ENCODE assay signal across 9 cellular contexts in genomic region chr6:31122803-31123706, GRCh38. TPM values are rescaled to one million over a fixed set of nuclear protein-coding genes. Genes with fewer than 3 reads are reported as not detected.
DNase-seq lines count a peak whose midpoint lies in the region; ATAC-seq, FAIRE-seq and TF ChIP-seq lines count a peak whose summit lies in the region.
"Had no signal": no experiment of that assay in that cellular context is flagged by ENCODE, and none has a peak within 500 bp of the region (broad histone marks: within the 10 kb centered on the region; RNA-seq: fewer than 3 reads in every experiment).

No MANE protein-coding gene starts in this region.

- 86% methylated on average over 14 of the region's 16 CpGs; no CpG with 5 or more reads in 1 of the 2 experiments for WGBS in H1 (ENCODE audit: extremely low coverage in 1 of 2, insufficient coverage in 1 of 2, insufficient read length in 1 of 2, insufficient replicate concordance in 2 of 2, low coverage in 1 of 2, low lambda C conversion rate in 2 of 2, missing lambda C conversion rate in 1 of 2), 2 experiments
- no CpG with 5 or more reads among the region's 16 CpGs for WGBS in mesendoderm (ENCODE audit: extremely low coverage, insufficient coverage, low lambda C conversion rate)

- TF ChIP-seq EP300 in H1 (IDR thresholded peaks at IDR 0.05; ENCODE audit: borderline replicate concordance in 1 of 2, low read depth in 2 of 2, low read length in 2 of 2) = no peak

- H3K79me2 ChIP-seq in H1 (ENCODE audit: control insufficient read depth in 1 of 2, insufficient read depth in 2 of 2, low read length in 2 of 2) = no peaks in the 10 kb centered on the region
- H3K79me2 ChIP-seq in mesendoderm (ENCODE audit: control insufficient read depth, insufficient read depth, low read length) = no peaks in the 10 kb centered on the region

- no peak overlapping the region for H3K14ac ChIP-seq in H1 (ENCODE audit: insufficient read length)

- H4K5ac ChIP-seq in H1 (ENCODE audit: insufficient read length, low read depth, low read length) (no peak overlapping the region), mesendoderm (ENCODE audit: low read length) (no peak overlapping the region)

- H4K8ac ChIP-seq in H1 (ENCODE audit: extremely low read depth, insufficient read depth, low read length) (peak overlapping the region; percentile 71; the same call in 1 of the 2 replicates), mesendoderm (ENCODE audit: low read depth, low read length) (no peak overlapping the region)

- H3K4me3 ChIP-seq in H1 (ENCODE audit: extremely low read depth in 1 of 4, insufficient read depth in 2 of 4, low read depth in 3 of 4, low read length in 4 of 4) (no peak overlapping the region), mesendoderm (ENCODE audit: low read length) (no peak overlapping the region)

- TF ChIP-seq CTCF in H1 (IDR thresholded peaks at IDR 0.05; ENCODE audit: control extremely low read depth in 1 of 3, insufficient read depth in 1 of 3, low read depth in 1 of 3, low read length in 3 of 3) = no peak

- no peaks in the 10 kb centered on the region for H4K20me1 ChIP-seq in H1 (replicated peaks in 1 of 2; ENCODE audit: control insufficient read depth in 1 of 2, insufficient read depth in 2 of 2, low read length in 2 of 2)

- H3K56ac ChIP-seq in H1 (replicated peaks; ENCODE audit: insufficient read length, low read depth, low read length) (no peak overlapping the region), mesendoderm (ENCODE audit: low read length) (peak overlapping the region; percentile 22)

- no peak overlapping the region for H3K23ac ChIP-seq in H1 (ENCODE audit: insufficient read length)
- H3K23ac ChIP-seq in mesendoderm (ENCODE audit: low read length) = no peak overlapping the region

- H3K4ac ChIP-seq in H1 (replicated peaks; ENCODE audit: insufficient read length, low read depth, low read length) = no peak overlapping the region
- H3K4ac ChIP-seq in mesendoderm (ENCODE audit: low read depth, low read length) = no peak overlapping the region

- H2BK20ac ChIP-seq in H1 (ENCODE audit: low read length) = no peak overlapping the region

- DNase-seq in 8988T (peak; percentile 51), NCI-H2196 treated with DMSO at 0.1 percent for 48 hours (lab: John Stamatoyannopoulos, UW; ENCODE audit: unreplicated experiment) (peak; percentile 21), H1 (ENCODE audit: low read depth in 1 of 2, low spot score in 2 of 2) (no peak), mesendoderm (no peak), GM19239 (ENCODE audit: insufficient read length, low spot score) (no peak), NCI-H2107 treated with DMSO at 0.1 percent for 48 hours (lab: John Stamatoyannopoulos, UW; ENCODE audit: unreplicated experiment) (no peak)
- no peak for DNase-seq in effector CD4-positive, alpha-beta T cell

- H2BK120ac ChIP-seq in H1 (replicated peaks; ENCODE audit: low read depth, low read length) (no peak overlapping the region), mesendoderm (ENCODE audit: low read depth, low read length) (no peak overlapping the region)

- no peak overlapping the region for H2BK15ac ChIP-seq in H1 (ENCODE audit: low read length)
- no peak overlapping the region for H2BK15ac ChIP-seq in mesendoderm (replicated peaks; ENCODE audit: low read depth)

- H3K36me3 ChIP-seq in H1 (ENCODE audit: control insufficient read depth in 2 of 4, insufficient read depth in 4 of 4, low read length in 3 of 4) (no peaks in the 10 kb centered on the region), mesendoderm (ENCODE audit: control insufficient read depth, insufficient read depth, low read length) (no peaks in the 10 kb centered on the region)

- no peak overlapping the region; the same call in 1 of the 2 replicates for H2AFZ ChIP-seq in H1 (ENCODE audit: low read length)

- TF ChIP-seq POLR2A in H1 (IDR thresholded peaks at IDR 0.05; ENCODE audit: control extremely low read depth in 1 of 2, low read depth in 2 of 2, low read length in 2 of 2) = no peak

- H3K79me1 ChIP-seq in H1 (ENCODE audit: low read depth, low read length) = no peaks in the 10 kb centered on the region
- H3K79me1 ChIP-seq in mesendoderm (ENCODE audit: low read length) = no peaks in the 10 kb centered on the region

- no peak overlapping the region for H3K18ac ChIP-seq in H1 (ENCODE audit: extremely low read depth, low read length)
- no peak overlapping the region for H3K18ac ChIP-seq in mesendoderm (ENCODE audit: low read length)

- no peaks in the 10 kb centered on the region for H3K9me3 ChIP-seq in H1 (ENCODE audit: insufficient read depth in 2 of 2, low read depth in 1 of 2, low read length in 1 of 2)

- H3K4me2 ChIP-seq in H1 (ENCODE audit: insufficient read depth in 1 of 2, low read depth in 2 of 2, low read length in 2 of 2) (no peak overlapping the region), mesendoderm (ENCODE audit: low read length) (no peak overlapping the region)

- no peak overlapping the region for H3K9ac ChIP-seq in H1 (replicated peaks in 1 of 4; ENCODE audit: extremely low read depth in 1 of 4, low read depth in 3 of 4, low read length in 3 of 4)
- no peak overlapping the region for H3K9ac ChIP-seq in mesendoderm (ENCODE audit: low read length)

- H2AK5ac ChIP-seq in H1 (ENCODE audit: low read depth, low read length) (no peak overlapping the region), mesendoderm (ENCODE audit: low read length) (no peak overlapping the region)

- POLR2A ChIA-PET in H1 (lab: Charles Lee; ENCODE audit: partially characterized antibody) = interaction anchor here (0.6 to 68.5 kb wide), 2 partner anchors 46 to 542 kb away, joined by 3 to 2251 read pairs; partner anchors contain the start of genes CCHCR1, GPANK1, POU5F1 and PSORS1C2

- peak overlapping the region; percentile 54 for H4K91ac ChIP-seq in H1 (replicated peaks; ENCODE audit: insufficient read length, low read length)

- FAIRE-seq in H1 (lab: Jason Lieb, UNC) (no peak), GM19239 (lab: Jason Lieb, UNC) (no peak)
- FAIRE-seq: colon had no signal

- TF ChIP-seq RAD21 in H1 (IDR thresholded peaks at IDR 0.05 in 1 of 2, conservative IDR thresholded peaks at IDR 0.05 in 1 of 2; ENCODE audit: low read depth in 2 of 2, low read length in 2 of 2) = no peak

- H2BK5ac ChIP-seq in H1 (ENCODE audit: low read depth, low read length) = no peak overlapping the region
- no peak overlapping the region for H2BK5ac ChIP-seq in mesendoderm (ENCODE audit: low read length)

- H3K27me3 ChIP-seq in H1 (replicated peaks in 1 of 4; ENCODE audit: control insufficient read depth in 3 of 4, extremely low read depth in 1 of 4, insufficient read depth in 3 of 4, low read length in 3 of 4) (no peaks in the 10 kb centered on the region; a peak in 1 of 7 replicates), mesendoderm (ENCODE audit: insufficient read depth, low read length, poor library complexity) (no peaks in the 10 kb centered on the region)

- no peaks in the 10 kb centered on the region for H3K23me2 ChIP-seq in H1 (ENCODE audit: low read depth, low read length)

- H3K27ac ChIP-seq in H1 (ENCODE audit: low read depth, low read length) (no peak overlapping the region), mesendoderm (ENCODE audit: low read depth, low read length) (no peak overlapping the region)

- no peak for ATAC-seq in GM19035 (IDR thresholded peaks at IDR 0.05; ENCODE audit: unreplicated experiment)

- peaks cover 0 to 3% (median 0%) of the 10 kb centered on the region in 4 experiments; a peak in 2 of 7 replicates for H3K4me1 ChIP-seq in H1 (replicated peaks in 1 of 4; ENCODE audit: control insufficient read depth in 3 of 4, insufficient read depth in 4 of 4, low read length in 3 of 4)
- H3K4me1 ChIP-seq in mesendoderm (ENCODE audit: control insufficient read depth, low read depth, low read length) = no peaks in the 10 kb centered on the region

- H2BK12ac ChIP-seq in H1 (ENCODE audit: low read depth, low read length) = 0 out of 2 replicates have a peak overlapping the region, but pooled peaks have one; percentile 17

- CTCF ChIA-PET in H1 (lab: Charles Lee; ENCODE audit: partially characterized antibody) = interaction anchor here (1.1 to 13.5 kb wide), 6 partner anchors 8 to 72 kb away, joined by 4 to 187 read pairs (median 24); partner anchors contain the start of genes C6orf15, PSORS1C1 and PSORS1C2

RNA-seq across cellular contexts. Expression of gene CDSN, which starts 2.8 kb away (rescaled TPM):
- total RNA-seq in H1 (2021; fragmentation: NEBNext Ultra II Directional; extraction: Animal tissue kit (Norgen Biotek cat#: 25700)) = not detected in 2 replicates
- not detected in 2 replicates for polyA plus RNA-seq in H1 (2011; rRNA removed)
- not detected for polyA plus RNA-seq in H1 (2011; cell fraction: cytosol; rRNA removed)
- polyA plus RNA-seq in H1 (2011; cell fraction: nucleus; rRNA removed) = not detected
- not detected in 4 replicates for polyA plus RNA-seq in H1 (2012, experiment 1 of 2)
- polyA plus RNA-seq in H1 (2012, experiment 2 of 2) = not detected
- not detected for polyA plus RNA-seq in H1 (2013, experiment 1 of 2)
- polyA plus RNA-seq in H1 (2013, experiment 2 of 2) = not detected
- not detected in 2 replicates for polyA minus RNA-seq in H1 (2011; rRNA and poly(A)+ RNA removed)
- polyA minus RNA-seq in H1 (2011; cell fraction: cytosol; rRNA and poly(A)+ RNA removed) = not detected
- not detected for polyA minus RNA-seq in H1 (2011; cell fraction: nucleus; rRNA and poly(A)+ RNA removed)
- not detected for polyA plus RNA-seq in mesendoderm (2013, experiment 1 of 2)
- polyA plus RNA-seq in mesendoderm (2013, experiment 2 of 2) = not detected

RNA-seq across cellular contexts. Expression of gene PSORS1C1, which starts 8.5 kb away (rescaled TPM):
- total RNA-seq in H1 (2021; fragmentation: NEBNext Ultra II Directional; extraction: Animal tissue kit (Norgen Biotek cat#: 25700)) = 0.36 and 0.52 TPM in 2 replicates
- polyA plus RNA-seq in H1 (2011; rRNA removed) = 0.12 and 0.30 TPM in 2 replicates
- polyA plus RNA-seq in H1 (2011; cell fraction: cytosol; rRNA removed) = 0.37 TPM
- polyA plus RNA-seq in H1 (2011; cell fraction: nucleus; rRNA removed) = 1.7 TPM
- 0.20 to 0.64 TPM (median 0.48 TPM) in 4 replicates for polyA plus RNA-seq in H1 (2012, experiment 1 of 2)
- not detected for polyA plus RNA-seq in H1 (2012, experiment 2 of 2)
- polyA plus RNA-seq in H1 (2013, experiment 1 of 2) = 0.12 TPM
- polyA plus RNA-seq in H1 (2013, experiment 2 of 2) = 0.55 TPM
- polyA minus RNA-seq in H1 (2011; rRNA and poly(A)+ RNA removed) = 0.09 TPM in 1 of 2 replicates, not detected in the other
- polyA minus RNA-seq in H1 (2011; cell fraction: cytosol; rRNA and poly(A)+ RNA removed) = not detected
- polyA minus RNA-seq in H1 (2011; cell fraction: nucleus; rRNA and poly(A)+ RNA removed) = not detected
- 0.73 TPM for polyA plus RNA-seq in mesendoderm (2013, experiment 1 of 2)
- polyA plus RNA-seq in mesendoderm (2013, experiment 2 of 2) = 0.41 TPM

RNA-seq across cellular contexts. Expression of gene C6orf15, which starts 10.7 kb away (rescaled TPM):
- total RNA-seq in H1 (2021; fragmentation: NEBNext Ultra II Directional; extraction: Animal tissue kit (Norgen Biotek cat#: 25700)) = not detected in 2 replicates
- polyA plus RNA-seq in H1 (2011; rRNA removed) = 0.06 TPM in 1 of 2 replicates, not detected in the other
- not detected for polyA plus RNA-seq in H1 (2011; cell fraction: cytosol; rRNA removed)
- 0.30 TPM for polyA plus RNA-seq in H1 (2011; cell fraction: nucleus; rRNA removed)
- not detected in 4 replicates for polyA plus RNA-seq in H1 (2012, experiment 1 of 2)
- polyA plus RNA-seq in H1 (2012, experiment 2 of 2) = not detected
- 0.06 TPM for polyA plus RNA-seq in H1 (2013, experiment 1 of 2)
- polyA plus RNA-seq in H1 (2013, experiment 2 of 2) = not detected
- polyA minus RNA-seq in H1 (2011; rRNA and poly(A)+ RNA removed) = 0.25 TPM in 1 of 2 replicates, not detected in the other
- polyA minus RNA-seq in H1 (2011; cell fraction: cytosol; rRNA and poly(A)+ RNA removed) = 1.0 TPM
- polyA minus RNA-seq in H1 (2011; cell fraction: nucleus; rRNA and poly(A)+ RNA removed) = not detected
- polyA plus RNA-seq in mesendoderm (2013, experiment 1 of 2) = 0.10 TPM
- polyA plus RNA-seq in mesendoderm (2013, experiment 2 of 2) = 0.06 TPM

RNA-seq across cellular contexts. Expression of gene PSORS1C2, which starts 15.8 kb away (rescaled TPM):
- total RNA-seq in H1 (2021; fragmentation: NEBNext Ultra II Directional; extraction: Animal tissue kit (Norgen Biotek cat#: 25700)) = not detected in 2 replicates
- 0.11 and 0.58 TPM in 2 replicates for polyA plus RNA-seq in H1 (2011; rRNA removed)
- polyA plus RNA-seq in H1 (2011; cell fraction: cytosol; rRNA removed) = 0.39 TPM
- 1.4 TPM for polyA plus RNA-seq in H1 (2011; cell fraction: nucleus; rRNA removed)
- polyA plus RNA-seq in H1 (2012, experiment 1 of 2) = 0.52 to 0.62 TPM (median 0.57 TPM) in 3 of 4 replicates, not detected in the other
- 0.21 TPM for polyA plus RNA-seq in H1 (2012, experiment 2 of 2)
- 1.6 TPM for polyA plus RNA-seq in H1 (2013, experiment 1 of 2)
- polyA plus RNA-seq in H1 (2013, experiment 2 of 2) = 1.6 TPM
- polyA minus RNA-seq in H1 (2011; rRNA and poly(A)+ RNA removed) = not detected in 2 replicates
- not detected for polyA minus RNA-seq in H1 (2011; cell fraction: cytosol; rRNA and poly(A)+ RNA removed)
- polyA minus RNA-seq in H1 (2011; cell fraction: nucleus; rRNA and poly(A)+ RNA removed) = not detected
- 2.3 TPM for polyA plus RNA-seq in mesendoderm (2013, experiment 1 of 2)
- polyA plus RNA-seq in mesendoderm (2013, experiment 2 of 2) = 2.3 TPM

RNA-seq across cellular contexts. Expression of gene CCHCR1, which starts 34.5 kb away (rescaled TPM):
- total RNA-seq in H1 (2021; fragmentation: NEBNext Ultra II Directional; extraction: Animal tissue kit (Norgen Biotek cat#: 25700)) = 38.0 and 38.2 TPM in 2 replicates
- 20.9 and 32.8 TPM in 2 replicates for polyA plus RNA-seq in H1 (2011; rRNA removed)
- polyA plus RNA-seq in H1 (2011; cell fraction: cytosol; rRNA removed) = 50.9 TPM
- 138 TPM for polyA plus RNA-seq in H1 (2011; cell fraction: nucleus; rRNA removed)
- 36.7 to 61.3 TPM (median 50.8 TPM) in 4 replicates for polyA plus RNA-seq in H1 (2012, experiment 1 of 2)
- 19.0 TPM for polyA plus RNA-seq in H1 (2012, experiment 2 of 2)
- 19.9 TPM for polyA plus RNA-seq in H1 (2013, experiment 1 of 2)
- polyA plus RNA-seq in H1 (2013, experiment 2 of 2) = 17.6 TPM
- 29.0 and 29.1 TPM in 2 replicates for polyA minus RNA-seq in H1 (2011; rRNA and poly(A)+ RNA removed)
- 20.8 TPM for polyA minus RNA-seq in H1 (2011; cell fraction: cytosol; rRNA and poly(A)+ RNA removed)
- 43.1 TPM for polyA minus RNA-seq in H1 (2011; cell fraction: nucleus; rRNA and poly(A)+ RNA removed)
- 9.5 TPM for polyA plus RNA-seq in mesendoderm (2013, experiment 1 of 2)
- polyA plus RNA-seq in mesendoderm (2013, experiment 2 of 2) = 9.5 TPM

Comparison
In these comparisons a context has a peak if more than half of its experiments do, and no peak if none do; other contexts are left out.
1. DNase-seq: peak in 8988T (single experiment) and NCI-H2196 treated with DMSO at 0.1 percent for 48 hours (single experiment); none in H1 (0 of 2), mesendoderm (single experiment), GM19239 (single experiment), NCI-H2107 treated with DMSO at 0.1 percent for 48 hours (single experiment) and effector CD4-positive, alpha-beta T cell (single experiment).